Comparison of ENCODE assay signal across 8 cellular contexts in the genomic region with DNA sequence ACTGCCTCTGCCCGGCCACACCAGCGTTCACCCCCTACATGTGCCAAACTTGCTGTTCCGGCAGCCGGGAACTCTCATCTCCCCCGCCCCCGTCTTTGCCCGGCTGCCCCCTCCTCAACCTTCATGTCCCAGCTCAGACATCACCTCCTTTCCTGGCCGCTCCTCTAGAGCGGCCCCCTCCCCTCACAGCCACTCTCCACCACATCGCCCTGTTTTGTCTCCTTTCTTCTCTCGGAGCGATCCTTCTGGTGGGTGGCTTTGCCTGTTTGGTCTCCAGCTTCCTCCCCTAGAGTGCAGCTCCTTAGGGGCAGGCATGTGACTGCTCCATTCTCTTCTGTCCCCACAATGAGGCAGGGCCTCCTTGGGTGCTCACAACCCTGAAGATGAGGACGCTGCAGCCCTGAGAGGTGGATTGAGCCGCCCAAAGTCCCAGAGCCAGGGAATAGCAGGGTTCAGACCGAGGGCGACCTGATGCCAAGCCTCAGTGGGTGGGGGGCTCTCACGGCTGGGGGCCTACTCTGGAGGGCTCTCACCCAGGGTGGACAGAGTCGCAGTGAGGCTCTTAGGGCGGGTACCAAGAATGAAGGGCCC. TPM values are rescaled to one million over a fixed set of nuclear protein-coding genes. Genes with fewer than 3 reads are reported as not detected.
DNase-seq lines count a peak whose midpoint lies in the region; ATAC-seq and TF ChIP-seq lines count a peak whose summit lies in the region.

No MANE protein-coding gene starts in this region.

- H3K27me3 Mint-ChIP-seq in brain, result no peaks in the 10 kb centered on the region

- peak overlapping the region in 3 of 5 experiments; percentile 12 to 38 (median 13) for H3K4me3 Mint-ChIP-seq in brain

- peaks cover 0 to 2% (median 0%) of the 10 kb centered on the region in 5 experiments for H3K9me3 Mint-ChIP-seq in brain

- no peak overlapping the region for H3K4me3 ChIP-seq in mucosa of stomach (ENCODE audit: low read length)

- peak overlapping the region; percentile 56 for H3K9ac ChIP-seq in mucosa of stomach (ENCODE audit: low read length)

- H3K27me3 ChIP-seq in mucosa of stomach (ENCODE audit: control insufficient read depth, insufficient read depth, low read length), result no peaks in the 10 kb centered on the region

- H3K4me1 Mint-ChIP-seq in brain, result peaks cover 78% of the 10 kb centered on the region

- ATAC-seq in HG03342 (IDR thresholded peaks at IDR 0.05; ENCODE audit: unreplicated experiment) (peak; percentile 5), HG02973 (IDR thresholded peaks at IDR 0.05; ENCODE audit: unreplicated experiment) (no peak), HG03159 (IDR thresholded peaks at IDR 0.05; ENCODE audit: unreplicated experiment) (no peak)

- H3K4me1 ChIP-seq in mucosa of stomach (ENCODE audit: control insufficient read depth, insufficient read depth, low read length), result peaks cover 77% of the 10 kb centered on the region

- no peak for DNase-seq in A172 (ENCODE audit: low spot score)
- DNase-seq in germinal center (ENCODE audit: low spot score), result no peak

- peak overlapping the region; percentile 94 for H3K27ac ChIP-seq in 22Rv1

- H3K9me3 ChIP-seq in mucosa of stomach (ENCODE audit: control insufficient read depth, low read length), result no peaks in the 10 kb centered on the region

- H3K36me3 Mint-ChIP-seq in brain, result no peaks in the 10 kb centered on the region

- H3K36me3 ChIP-seq in mucosa of stomach (ENCODE audit: control insufficient read depth, insufficient read depth, low read length), result no peaks in the 10 kb centered on the region

- H3K27ac Mint-ChIP-seq in brain, result peak overlapping the region; percentile 29 to 89 (median 64)

- TF ChIP-seq CTCF in 22Rv1 (IDR thresholded peaks at IDR 0.05) (peak; percentile 51), brain (conservative IDR thresholded peaks at IDR 0.05) (peak in 1 of 2 experiments; percentile 35)

RNA-seq across cellular contexts. Expression of a gene that starts 44.9 kb away (rescaled TPM):
- 70.1 TPM for polyA plus RNA-seq in brain (ENCODE audit: insufficient read depth, low read depth, low replicate concordance)
- total RNA-seq in A172 (2014; rRNA removed; shearing (Covaris generic)), result 65.8 and 66.3 TPM in 2 replicates
